Comparison of ENCODE assay signal across 18 cellular contexts in genomic region chr20:1953616-1954015, GRCh38. TPM values are rescaled to one million over a fixed set of nuclear protein-coding genes. Genes with fewer than 3 reads are reported as not detected.
DNase-seq lines count a peak whose midpoint lies in the region; ATAC-seq and TF ChIP-seq lines count a peak whose summit lies in the region.
"Had no signal": no experiment of that assay in that cellular context is flagged by ENCODE, and none has a peak within 500 bp of the region (broad histone marks: within the 10 kb centered on the region; RNA-seq: fewer than 3 reads in every experiment).

No MANE protein-coding gene starts in this region.

- TF ChIP-seq CTCF in HL-60 (IDR thresholded peaks at IDR 0.05; ENCODE audit: insufficient read depth, low read length) (no peak), activated B cell treated with CpG ODN at 0.5 μM for 24 hours (IDR thresholded peaks at IDR 0.05) (no peak), neutrophil (IDR thresholded peaks at IDR 0.05) (no peak)

- H3K27me3 ChIP-seq in HL-60 (ENCODE audit: insufficient read depth, poor library complexity, severe bottlenecking) (no peaks in the 10 kb centered on the region), neutrophil (no peaks in the 10 kb centered on the region)
- H3K27me3 ChIP-seq: Peyer's patch had no signal

- intact Hi-C loops in activated B cell treated with CpG ODN at 0.5 μM for 24 hours (cut with micrococcal nuclease) = loop anchor here (1.0 to 10.0 kb wide), 10 partner anchors 12 to 559 kb away; partner anchors contain the start of gene FKBP1A

- peak overlapping the region; percentile 84 for H3K4me3 Mint-ChIP-seq in activated B cell treated with CpG ODN at 0.5 μM for 24 hours
- H3K4me3 Mint-ChIP-seq: CD4-positive, CD25-positive, alpha-beta regulatory T cell had no signal

- DNase-seq in NCI-H1417 treated with DMSO at 0.1 percent for 48 hours (lab: John Stamatoyannopoulos, UW) = peak; percentile 4
- no peak for DNase-seq in NCI-H1417 (lab: John Stamatoyannopoulos, UW)
- no peak for DNase-seq in HL-60 (ENCODE audit: low read depth in 1 of 2, low spot score in 1 of 2)
- DNase-seq in activated B cell treated with CpG ODN at 0.5 μM for 24 hours = peak; percentile 22
- DNase-seq in MV-4-11 (lab: John Stamatoyannopoulos, UW) = no peak
- no peak for DNase-seq in NCI-H2171 (lab: John Stamatoyannopoulos, UW)
- DNase-seq: 8988T; CD4-positive, CD25-positive, alpha-beta regulatory T cell; HCEC 1CT; NCI-H1436; NCI-H2081 treated with DMSO at 0.1 percent for 48 hours; NCI-H345; NCI-H526 treated with DMSO at 0.1 percent for 48 hours; SHP77 treated with DMSO at 0.1 percent for 48 hours had no signal

- CTCF ChIA-PET in activated B cell treated with CpG ODN at 0.5 μM for 24 hours (lab: Charles Lee) = interaction anchor here (1.1 to 3.6 kb wide), 4 partner anchors 11 to 151 kb away, joined by 3 to 26 read pairs (median 4); no protein-coding TSS in a partner anchor

- H3K36me3 ChIP-seq in neutrophil = no peaks in the 10 kb centered on the region
- H3K36me3 ChIP-seq: Peyer's patch had no signal

- H3K4me1 Mint-ChIP-seq in activated B cell treated with CpG ODN at 0.5 μM for 24 hours = peaks cover 45% of the 10 kb centered on the region
- H3K4me1 Mint-ChIP-seq: CD4-positive, CD25-positive, alpha-beta regulatory T cell had no signal

- H3K27ac ChIP-seq in HL-60 (replicated peaks) (peak overlapping the region; percentile 89), neutrophil (peak overlapping the region; percentile 81)

- H3K27me3 Mint-ChIP-seq in activated B cell treated with CpG ODN at 0.5 μM for 24 hours = no peaks in the 10 kb centered on the region

- H3K36me3 Mint-ChIP-seq in activated B cell treated with CpG ODN at 0.5 μM for 24 hours (ENCODE audit: low read depth) = no peaks in the 10 kb centered on the region
- H3K36me3 Mint-ChIP-seq: CD4-positive, CD25-positive, alpha-beta regulatory T cell had no signal

- ATAC-seq in activated B cell treated with CpG ODN at 0.5 μM for 24 hours (ENCODE audit: low read depth) = peak; percentile 13
- ATAC-seq in HG03039 (IDR thresholded peaks at IDR 0.05; ENCODE audit: unreplicated experiment) = no peak
- ATAC-seq: K562 had no signal

- H3K4me3 ChIP-seq in HL-60 (replicated peaks; ENCODE audit: insufficient read depth, low read length) (no peak overlapping the region), neutrophil (ENCODE audit: low read depth in 1 of 2, low read length in 1 of 2) (peak overlapping the region in 1 of 2 experiments; percentile 13)
- H3K4me3 ChIP-seq: K562, Peyer's patch had no signal

- peak overlapping the region; percentile 99 for H3K27ac Mint-ChIP-seq in activated B cell treated with CpG ODN at 0.5 μM for 24 hours
- H3K27ac Mint-ChIP-seq: CD4-positive, CD25-positive, alpha-beta regulatory T cell had no signal

- no peaks in the 10 kb centered on the region for H3K9me3 ChIP-seq in neutrophil
- H3K9me3 ChIP-seq: Peyer's patch had no signal

- no peaks in the 10 kb centered on the region for H3K9me3 Mint-ChIP-seq in activated B cell treated with CpG ODN at 0.5 μM for 24 hours

- POLR2A ChIA-PET in activated B cell treated with CpG ODN at 0.5 μM for 24 hours (lab: Charles Lee) = interaction anchor here (0.7 to 2.2 kb wide), 7 partner anchors 57 to 926 kb away, joined by 3 to 21 read pairs (median 13); partner anchors contain the start of gene STK35

- peaks cover 70 to 79% of the 10 kb centered on the region in 2 experiments for H3K4me1 ChIP-seq in neutrophil (ENCODE audit: control insufficient read depth in 1 of 2, insufficient read depth in 1 of 2, low read depth in 1 of 2, low read length in 1 of 2)

RNA-seq across cellular contexts. Expression of gene PDYN, which starts 40.2 kb away (rescaled TPM):
- total RNA-seq in activated B cell treated with CpG ODN at 0.5 μM for 24 hours = not detected in 2 replicates
- total RNA-seq: CD4-positive, CD25-positive, alpha-beta regulatory T cell; K562; Peyer's patch had no signal

RNA-seq across cellular contexts. Expression of gene SIRPA, which starts 58.4 kb away (rescaled TPM):
- 10.1 and 10.2 TPM in 2 replicates for total RNA-seq in activated B cell treated with CpG ODN at 0.5 μM for 24 hours
- total RNA-seq: CD4-positive, CD25-positive, alpha-beta regulatory T cell had no signal

Comparison
In these comparisons a context has a peak if more than half of its experiments do, and no peak if none do; other contexts are left out.
1. DNase-seq: peak in NCI-H1417 treated with DMSO at 0.1 percent for 48 hours (single experiment) and activated B cell treated with CpG ODN at 0.5 μM for 24 hours (single experiment); none in NCI-H1417 (0 of 3), HL-60 (0 of 2), MV-4-11 (single experiment) and NCI-H2171 (single experiment).